Comparison of ENCODE assay signal across 9 cellular contexts in the genomic region with DNA sequence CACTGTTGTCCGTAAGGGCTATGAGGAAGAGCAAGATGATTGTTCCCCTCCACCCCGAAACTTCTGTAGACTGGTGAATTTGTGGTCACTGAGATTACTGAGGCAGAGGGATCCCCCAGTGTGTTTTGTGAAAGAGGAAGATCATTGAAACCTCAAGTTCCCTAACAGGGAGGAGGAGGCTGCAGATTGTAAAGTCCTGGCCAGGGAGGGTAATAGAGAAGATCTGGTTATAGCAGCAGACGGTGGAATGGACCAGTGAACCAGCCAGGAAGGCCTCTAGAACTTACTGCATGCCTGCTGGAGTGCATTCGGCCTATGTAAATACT. TPM values are rescaled to one million over a fixed set of nuclear protein-coding genes. Genes with fewer than 3 reads are reported as not detected.
DNase-seq lines count a peak whose midpoint lies in the region; ATAC-seq, FAIRE-seq and TF ChIP-seq lines count a peak whose summit lies in the region.
"Had no signal": no experiment of that assay in that cellular context is flagged by ENCODE, and none has a peak within 500 bp of the region (broad histone marks: within the 10 kb centered on the region; RNA-seq: fewer than 3 reads in every experiment).

No MANE protein-coding gene starts in this region.

- peaks cover 4 to 10% of the 10 kb centered on the region in 2 donors for H3K36me3 ChIP-seq in small intestine (ENCODE audit: control insufficient read depth in 2 of 2, insufficient read depth in 2 of 2, low read length in 2 of 2)
- peaks cover 10 to 44% of the 10 kb centered on the region in 2 donors for H3K36me3 ChIP-seq in psoas muscle (ENCODE audit: insufficient read depth in 1 of 2, low read depth in 1 of 2)

- WGBS in small intestine, 3 donors, result 84 to 95% (median 88%) methylated on average over 4 of the region's 4 CpGs
- 89 to 97% (median 93%) methylated on average over 4 of the region's 4 CpGs for WGBS in psoas muscle, 3 donors

- H3K4me1 Mint-ChIP-seq in activated B cell treated with CpG ODN at 0.5 μM for 24 hours, result peaks cover 54% of the 10 kb centered on the region
- H3K4me1 Mint-ChIP-seq in activated naive CD8-positive, alpha-beta T cell treated with anti-CD3 and anti-CD28 coated beads, Interleukin-2, amount 50 U/mL, for 24 hours, result peaks cover 37% of the 10 kb centered on the region
- H3K4me1 Mint-ChIP-seq in activated T-helper 1 cell treated with anti-CD3 and anti-CD28 coated beads, Interleukin-12 subunit alpha, Interleukin-12 subunit beta, Interleukin-2, Interleukin-4 antibody, amounts not matched to agents 30 ng/mL and 10 ng/mL and 1 ng/mL, durations not matched to agents 14 hours and 24 hours and 36 hours (ENCODE audit: low read depth), result peaks cover 20% of the 10 kb centered on the region

- peak overlapping the region; percentile 4 for H3K27ac Mint-ChIP-seq in activated B cell treated with CpG ODN at 0.5 μM for 24 hours
- H3K27ac Mint-ChIP-seq in activated naive CD8-positive, alpha-beta T cell treated with anti-CD3 and anti-CD28 coated beads, Interleukin-2, amount 50 U/mL, for 24 hours, result no peak overlapping the region
- no peak overlapping the region for H3K27ac Mint-ChIP-seq in activated T-helper 1 cell treated with anti-CD3 and anti-CD28 coated beads, Interleukin-12 subunit alpha, Interleukin-12 subunit beta, Interleukin-2, Interleukin-4 antibody, amounts not matched to agents 30 ng/mL and 10 ng/mL and 1 ng/mL, durations not matched to agents 14 hours and 24 hours and 36 hours

- H3K9me3 ChIP-seq in small intestine (ENCODE audit: control insufficient read depth, low read depth) (no peaks in the 10 kb centered on the region), psoas muscle (no peaks in the 10 kb centered on the region)

- ATAC-seq in GM21367 (IDR thresholded peaks at IDR 0.05; ENCODE audit: unreplicated experiment) (peak; percentile 59), HG03175 (IDR thresholded peaks at IDR 0.05; ENCODE audit: unreplicated experiment) (peak; percentile 71), activated B cell treated with CpG ODN at 0.5 μM for 24 hours (ENCODE audit: low read depth) (peak; percentile 72), psoas muscle (no peak)
- no peak for ATAC-seq in activated naive CD8-positive, alpha-beta T cell treated with anti-CD3 and anti-CD28 coated beads, Interleukin-2, amount 50 U/mL, for 24 hours

- TF ChIP-seq CTCF in GM12865 (IDR thresholded peaks at IDR 0.05; ENCODE audit: insufficient read depth, low read depth, low read length, missing control alignments) (no peak), activated B cell treated with CpG ODN at 0.5 μM for 24 hours (IDR thresholded peaks at IDR 0.05) (no peak), psoas muscle (IDR thresholded peaks at IDR 0.05) (no peak)

- intact Hi-C loops in activated B cell treated with CpG ODN at 0.5 μM for 24 hours (cut with micrococcal nuclease) (no loop called here), psoas muscle (cut with DNase I) (no loop called here)
- intact Hi-C loops in activated T-helper 1 cell treated with anti-CD3 and anti-CD28 coated beads, Interleukin-12 subunit alpha, Interleukin-12 subunit beta, Interleukin-2, Interleukin-4 antibody, amounts not matched to agents 30 ng/mL and 10 ng/mL and 1 ng/mL, durations not matched to agents 14 hours and 24 hours and 36 hours (cut with micrococcal nuclease), result loop anchor here (10.0 kb wide), 1 partner anchor 1813 kb away; the partner anchor contains the start of gene SLC25A13

- H3K4me3 ChIP-seq in GM12865 (ENCODE audit: low read depth, low read length) (no peak overlapping the region), small intestine (ENCODE audit: low read depth in 1 of 2, low read length in 2 of 2) (no peak overlapping the region), psoas muscle (no peak overlapping the region)

- POLR2A ChIA-PET in activated B cell treated with CpG ODN at 0.5 μM for 24 hours (lab: Charles Lee), result no interaction called here

- DNase-seq in GM12865 (ENCODE audit: low read depth) (peak; percentile 87), activated B cell treated with CpG ODN at 0.5 μM for 24 hours (no peak), small intestine (no peak), psoas muscle (no peak)
- DNase-seq in activated naive CD8-positive, alpha-beta T cell treated with anti-CD3 and anti-CD28 coated beads, Interleukin-2, amount 50 U/mL, for 24 hours, result no peak
- no peak for DNase-seq in activated T-helper 1 cell treated with anti-CD3 and anti-CD28 coated beads, Interleukin-12 subunit alpha, Interleukin-12 subunit beta, Interleukin-2, Interleukin-4 antibody, amounts not matched to agents 30 ng/mL and 10 ng/mL and 1 ng/mL, durations not matched to agents 14 hours and 24 hours and 36 hours (ENCODE audit: low spot score)
- DNase-seq: DMS79 treated with DMSO at 0.1 percent for 48 hours had no signal

- H3K4me3 Mint-ChIP-seq in activated B cell treated with CpG ODN at 0.5 μM for 24 hours, result peak overlapping the region; percentile 5
- H3K4me3 Mint-ChIP-seq in activated naive CD8-positive, alpha-beta T cell treated with anti-CD3 and anti-CD28 coated beads, Interleukin-2, amount 50 U/mL, for 24 hours, result no peak overlapping the region
- no peak overlapping the region for H3K4me3 Mint-ChIP-seq in activated T-helper 1 cell treated with anti-CD3 and anti-CD28 coated beads, Interleukin-12 subunit alpha, Interleukin-12 subunit beta, Interleukin-2, Interleukin-4 antibody, amounts not matched to agents 30 ng/mL and 10 ng/mL and 1 ng/mL, durations not matched to agents 14 hours and 24 hours and 36 hours

- CTCF ChIA-PET in activated B cell treated with CpG ODN at 0.5 μM for 24 hours (lab: Charles Lee), result no interaction called here

- no peak for FAIRE-seq in small intestine (lab: Jason Lieb, UNC)

- peaks cover 34% of the 10 kb centered on the region for H3K27me3 Mint-ChIP-seq in activated B cell treated with CpG ODN at 0.5 μM for 24 hours
- H3K27me3 Mint-ChIP-seq in activated naive CD8-positive, alpha-beta T cell treated with anti-CD3 and anti-CD28 coated beads, Interleukin-2, amount 50 U/mL, for 24 hours, result peaks cover 2% of the 10 kb centered on the region
- peaks cover 2% of the 10 kb centered on the region for H3K27me3 Mint-ChIP-seq in activated T-helper 1 cell treated with anti-CD3 and anti-CD28 coated beads, Interleukin-12 subunit alpha, Interleukin-12 subunit beta, Interleukin-2, Interleukin-4 antibody, amounts not matched to agents 30 ng/mL and 10 ng/mL and 1 ng/mL, durations not matched to agents 14 hours and 24 hours and 36 hours (ENCODE audit: insufficient read depth)

- H3K4me1 ChIP-seq in small intestine (ENCODE audit: control insufficient read depth in 2 of 2, insufficient read depth in 1 of 2, low read depth in 1 of 2, low read length in 1 of 2), result peaks cover 3 to 10% of the 10 kb centered on the region in 2 donors
- peaks cover 9% of the 10 kb centered on the region for H3K4me1 ChIP-seq in psoas muscle

- H3K27ac ChIP-seq in small intestine (ENCODE audit: low read depth in 1 of 2, low read length in 1 of 2) (no peak overlapping the region), psoas muscle (no peak overlapping the region)

- H3K36me3 Mint-ChIP-seq in activated B cell treated with CpG ODN at 0.5 μM for 24 hours (ENCODE audit: low read depth), result peaks cover 27% of the 10 kb centered on the region
- H3K36me3 Mint-ChIP-seq in activated naive CD8-positive, alpha-beta T cell treated with anti-CD3 and anti-CD28 coated beads, Interleukin-2, amount 50 U/mL, for 24 hours (ENCODE audit: low read depth), result peaks cover 21% of the 10 kb centered on the region
- peaks cover 18% of the 10 kb centered on the region for H3K36me3 Mint-ChIP-seq in activated T-helper 1 cell treated with anti-CD3 and anti-CD28 coated beads, Interleukin-12 subunit alpha, Interleukin-12 subunit beta, Interleukin-2, Interleukin-4 antibody, amounts not matched to agents 30 ng/mL and 10 ng/mL and 1 ng/mL, durations not matched to agents 14 hours and 24 hours and 36 hours (ENCODE audit: low read depth)

- no peaks in the 10 kb centered on the region for H3K9me3 Mint-ChIP-seq in activated B cell treated with CpG ODN at 0.5 μM for 24 hours
- no peaks in the 10 kb centered on the region for H3K9me3 Mint-ChIP-seq in activated naive CD8-positive, alpha-beta T cell treated with anti-CD3 and anti-CD28 coated beads, Interleukin-2, amount 50 U/mL, for 24 hours
- H3K9me3 Mint-ChIP-seq in activated T-helper 1 cell treated with anti-CD3 and anti-CD28 coated beads, Interleukin-12 subunit alpha, Interleukin-12 subunit beta, Interleukin-2, Interleukin-4 antibody, amounts not matched to agents 30 ng/mL and 10 ng/mL and 1 ng/mL, durations not matched to agents 14 hours and 24 hours and 36 hours, result no peaks in the 10 kb centered on the region

- H3K27me3 ChIP-seq in small intestine (ENCODE audit: control insufficient read depth in 2 of 2, insufficient read depth in 2 of 2, low read length in 2 of 2), result no peaks in the 10 kb centered on the region
- no peaks in the 10 kb centered on the region for H3K27me3 ChIP-seq in psoas muscle (ENCODE audit: insufficient read depth in 3 of 3, low read length in 2 of 3)

RNA-seq across cellular contexts. Expression of gene LMTK2, which starts 31.1 kb away (rescaled TPM):
- total RNA-seq in activated B cell treated with CpG ODN at 0.5 μM for 24 hours, result 9.6 and 10.4 TPM in 2 replicates
- 1 to 10 TPM; 3.8 to 9.8 (median 5.4) TPM for polyA plus RNA-seq in small intestine
- total RNA-seq in psoas muscle, result 10 to 100 TPM; 12.7 to 25.0 (median 16.1) TPM
- polyA plus RNA-seq in psoas muscle, result 10 to 100 TPM in 1 of 3 donors, 1 to 10 TPM in 2; 3.6 to 13.5 (median 4.8) TPM
- 14.9 and 17.7 TPM in 2 replicates for total RNA-seq in activated T-helper 1 cell treated with anti-CD3 and anti-CD28 coated beads, Interleukin-12 subunit alpha, Interleukin-12 subunit beta, Interleukin-2, Interleukin-4 antibody, amounts not matched to agents 30 ng/mL and 10 ng/mL and 1 ng/mL, durations not matched to agents 14 hours and 24 hours and 36 hours

Comparison
In these comparisons a context has a peak if more than half of its experiments do, and no peak if none do; other contexts are left out.
1. ATAC-seq: peak in GM21367 (single experiment), HG03175 (single experiment) and activated B cell treated with CpG ODN at 0.5 μM for 24 hours (single experiment); none in activated naive CD8-positive, alpha-beta T cell treated with anti-CD3 and anti-CD28 coated beads, Interleukin-2, amount 50 U/mL, for 24 hours (single experiment) and psoas muscle (0 of 4).